1 cellular context compared by ENCODE assay signal in the genomic region with DNA sequence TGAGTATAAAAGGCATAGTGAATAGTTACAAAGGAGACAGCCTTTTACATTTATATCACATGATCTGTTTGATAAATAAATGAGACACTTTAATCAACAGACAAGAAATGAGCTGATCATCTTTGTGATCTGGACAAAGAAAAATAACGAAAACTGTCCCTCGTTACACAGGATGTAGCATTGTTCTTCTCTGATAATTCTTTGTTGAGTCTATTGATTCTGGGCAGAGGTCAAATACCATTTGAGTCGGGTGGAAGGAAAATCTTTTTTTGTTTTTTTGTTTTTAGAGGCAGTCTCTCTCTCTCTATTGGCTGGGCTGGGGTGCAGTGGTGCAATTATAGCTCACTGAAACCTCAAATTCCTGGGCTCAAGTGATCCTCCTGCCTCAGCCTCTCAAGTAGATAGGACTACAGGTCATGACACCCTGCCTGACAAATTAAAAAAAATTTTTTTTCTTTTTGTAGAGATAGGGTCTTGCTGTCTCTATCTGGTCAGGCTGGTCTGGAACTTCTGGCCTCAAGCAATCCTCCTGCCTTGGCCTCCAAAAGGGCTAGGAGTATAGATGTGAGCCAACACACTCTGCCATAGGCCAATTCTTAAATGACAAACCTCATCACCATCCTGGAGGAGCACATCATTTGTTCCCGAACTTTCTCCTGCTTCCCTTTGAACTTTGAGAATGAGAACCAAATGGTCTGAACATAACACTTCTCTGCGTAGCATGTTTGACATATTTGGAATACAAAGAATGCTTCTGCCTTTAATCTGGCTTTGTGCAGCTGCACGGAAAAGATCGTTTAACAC.
A peak's percentile ranks its signal among the peaks of the same experiment; 100 is the strongest.
TF ChIP-seq lines count a peak whose summit lies in the region.

No MANE protein-coding gene starts in this region.

TF ChIP-seq in HepG2, 621 proteins besides CTCF, POLR2A, EP300 and RAD21 (continued from another document and continues in another):
- TF ChIP-seq, protein P1, sequence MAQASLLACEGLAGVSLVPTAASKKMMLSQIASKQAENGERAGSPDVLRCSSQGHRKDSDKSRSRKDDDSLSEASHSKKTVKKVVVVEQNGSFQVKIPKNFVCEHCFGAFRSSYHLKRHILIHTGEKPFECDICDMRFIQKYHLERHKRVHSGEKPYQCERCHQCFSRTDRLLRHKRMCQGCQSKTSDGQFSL (CRISPR knock-in tag; IDR thresholded peaks at IDR 0.05), result no peak
- TF ChIP-seq, protein P2, sequence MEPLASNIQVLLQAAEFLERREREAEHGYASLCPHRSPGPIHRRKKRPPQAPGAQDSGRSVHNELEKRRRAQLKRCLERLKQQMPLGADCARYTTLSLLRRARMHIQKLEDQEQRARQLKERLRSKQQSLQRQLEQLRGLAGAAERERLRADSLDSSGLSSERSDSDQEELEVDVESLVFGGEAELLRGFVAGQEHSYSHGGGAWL (CRISPR knock-in tag; IDR thresholded peaks at IDR 0.05), result no peak
- TF ChIP-seq, protein P3, sequence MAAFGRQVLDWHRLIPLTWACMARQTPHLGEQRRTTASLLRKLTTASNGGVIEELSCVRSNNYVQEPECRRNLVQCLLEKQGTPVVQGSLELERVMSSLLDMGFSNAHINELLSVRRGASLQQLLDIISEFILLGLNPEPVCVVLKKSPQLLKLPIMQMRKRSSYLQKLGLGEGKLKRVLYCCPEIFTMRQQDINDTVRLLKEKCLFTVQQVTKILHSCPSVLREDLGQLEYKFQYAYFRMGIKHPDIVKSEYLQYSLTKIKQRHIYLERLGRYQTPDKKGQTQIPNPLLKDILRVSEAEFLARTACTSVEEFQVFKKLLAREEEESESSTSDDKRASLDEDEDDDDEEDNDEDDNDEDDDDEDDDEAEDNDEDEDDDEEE (CRISPR knock-in tag; IDR thresholded peaks at IDR 0.05), result no peak
- TF ChIP-seq HDAC1 (CRISPR knock-in tag; IDR thresholded peaks at IDR 0.05) (no peak), ZNF891 (CRISPR knock-in tag; IDR thresholded peaks at IDR 0.05) (no peak), POGZ (CRISPR knock-in tag; IDR thresholded peaks at IDR 0.05) (peak; percentile 43; the same call in 1 of the 2 replicates), HNF4A (CRISPR knock-in tag; IDR thresholded peaks at IDR 0.05) (no peak), ZNF749 (CRISPR knock-in tag; IDR thresholded peaks at IDR 0.05; ENCODE audit: borderline replicate concordance) (no peak), ZNF354B (CRISPR knock-in tag; IDR thresholded peaks at IDR 0.05) (no peak), SATB2 (CRISPR knock-in tag; IDR thresholded peaks at IDR 0.05) (no peak), ZNF235 (CRISPR knock-in tag; IDR thresholded peaks at IDR 0.05; ENCODE audit: borderline replicate concordance) (no peak), RCOR2 (CRISPR knock-in tag; IDR thresholded peaks at IDR 0.05) (0 out of 2 replicates have a peak, but pooled peaks have one; percentile 34), NR2F2 (IDR thresholded peaks at IDR 0.05; ENCODE audit: borderline replicate concordance, low read depth) (peak; percentile 65; the same call in 1 of the 2 replicates), SRSF4 (IDR thresholded peaks at IDR 0.05; ENCODE audit: low read depth, low read length, poor library complexity, severe bottlenecking) (no peak), TCF7 (IDR thresholded peaks at IDR 0.05; ENCODE audit: low read depth) (no peak), ZFP36L1 (CRISPR knock-in tag; IDR thresholded peaks at IDR 0.05) (no peak), DNMT3B (CRISPR knock-in tag; conservative IDR thresholded peaks at IDR 0.05) (no peak), RELA (CRISPR knock-in tag; IDR thresholded peaks at IDR 0.05) (no peak), NAIF1 (CRISPR knock-in tag; IDR thresholded peaks at IDR 0.05; ENCODE audit: borderline replicate concordance) (no peak), TGIF2 (CRISPR knock-in tag; IDR thresholded peaks at IDR 0.05) (no peak), SOX5 (CRISPR knock-in tag; IDR thresholded peaks at IDR 0.05; ENCODE audit: borderline replicate concordance) (peak; percentile 96), ZNF790 (CRISPR knock-in tag; IDR thresholded peaks at IDR 0.05; ENCODE audit: borderline replicate concordance) (no peak), ZKSCAN8 (CRISPR knock-in tag; IDR thresholded peaks at IDR 0.05; ENCODE audit: borderline replicate concordance) (no peak), TARDBP (CRISPR knock-in tag; IDR thresholded peaks at IDR 0.05) (no peak), MEIS2 (CRISPR knock-in tag; IDR thresholded peaks at IDR 0.05) (no peak), ZBTB7A (CRISPR knock-in tag; IDR thresholded peaks at IDR 0.05) (no peak), MBD4 (IDR thresholded peaks at IDR 0.05; ENCODE audit: borderline replicate concordance, low read length) (no peak), PHF5A (CRISPR knock-in tag; IDR thresholded peaks at IDR 0.05; ENCODE audit: low read depth, unreplicated experiment) (no peak), ZSCAN20 (CRISPR knock-in tag; IDR thresholded peaks at IDR 0.05; ENCODE audit: borderline replicate concordance) (no peak), NR2F1 (CRISPR knock-in tag; IDR thresholded peaks at IDR 0.05) (peak in 1 of 2 experiments; percentile 54; a peak in 1 of 4 replicates), ZNF563 (CRISPR knock-in tag; IDR thresholded peaks at IDR 0.05) (no peak), ATRX (CRISPR knock-in tag; IDR thresholded peaks at IDR 0.05; ENCODE audit: borderline replicate concordance) (no peak), RFX3 (CRISPR knock-in tag; IDR thresholded peaks at IDR 0.05) (no peak), ZNF841 (CRISPR knock-in tag; IDR thresholded peaks at IDR 0.05; ENCODE audit: borderline replicate concordance) (no peak), GATAD2A (CRISPR knock-in tag; IDR thresholded peaks at IDR 0.05) (no peak)
- TF ChIP-seq, protein P4, sequence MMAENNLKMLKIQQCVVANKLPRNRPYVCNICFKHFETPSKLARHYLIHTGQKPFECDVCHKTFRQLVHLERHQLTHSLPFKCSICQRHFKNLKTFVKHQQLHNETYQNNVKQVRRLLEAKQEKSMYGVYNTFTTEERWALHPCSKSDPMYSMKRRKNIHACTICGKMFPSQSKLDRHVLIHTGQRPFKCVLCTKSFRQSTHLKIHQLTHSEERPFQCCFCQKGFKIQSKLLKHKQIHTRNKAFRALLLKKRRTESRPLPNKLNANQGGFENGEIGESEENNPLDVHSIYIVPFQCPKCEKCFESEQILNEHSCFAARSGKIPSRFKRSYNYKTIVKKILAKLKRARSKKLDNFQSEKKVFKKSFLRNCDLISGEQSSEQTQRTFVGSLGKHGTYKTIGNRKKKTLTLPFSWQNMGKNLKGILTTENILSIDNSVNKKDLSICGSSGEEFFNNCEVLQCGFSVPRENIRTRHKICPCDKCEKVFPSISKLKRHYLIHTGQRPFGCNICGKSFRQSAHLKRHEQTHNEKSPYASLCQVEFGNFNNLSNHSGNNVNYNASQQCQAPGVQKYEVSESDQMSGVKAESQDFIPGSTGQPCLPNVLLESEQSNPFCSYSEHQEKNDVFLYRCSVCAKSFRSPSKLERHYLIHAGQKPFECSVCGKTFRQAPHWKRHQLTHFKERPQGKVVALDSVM (CRISPR knock-in tag; IDR thresholded peaks at IDR 0.05), result peak; percentile 64
- TF ChIP-seq, protein P5, sequence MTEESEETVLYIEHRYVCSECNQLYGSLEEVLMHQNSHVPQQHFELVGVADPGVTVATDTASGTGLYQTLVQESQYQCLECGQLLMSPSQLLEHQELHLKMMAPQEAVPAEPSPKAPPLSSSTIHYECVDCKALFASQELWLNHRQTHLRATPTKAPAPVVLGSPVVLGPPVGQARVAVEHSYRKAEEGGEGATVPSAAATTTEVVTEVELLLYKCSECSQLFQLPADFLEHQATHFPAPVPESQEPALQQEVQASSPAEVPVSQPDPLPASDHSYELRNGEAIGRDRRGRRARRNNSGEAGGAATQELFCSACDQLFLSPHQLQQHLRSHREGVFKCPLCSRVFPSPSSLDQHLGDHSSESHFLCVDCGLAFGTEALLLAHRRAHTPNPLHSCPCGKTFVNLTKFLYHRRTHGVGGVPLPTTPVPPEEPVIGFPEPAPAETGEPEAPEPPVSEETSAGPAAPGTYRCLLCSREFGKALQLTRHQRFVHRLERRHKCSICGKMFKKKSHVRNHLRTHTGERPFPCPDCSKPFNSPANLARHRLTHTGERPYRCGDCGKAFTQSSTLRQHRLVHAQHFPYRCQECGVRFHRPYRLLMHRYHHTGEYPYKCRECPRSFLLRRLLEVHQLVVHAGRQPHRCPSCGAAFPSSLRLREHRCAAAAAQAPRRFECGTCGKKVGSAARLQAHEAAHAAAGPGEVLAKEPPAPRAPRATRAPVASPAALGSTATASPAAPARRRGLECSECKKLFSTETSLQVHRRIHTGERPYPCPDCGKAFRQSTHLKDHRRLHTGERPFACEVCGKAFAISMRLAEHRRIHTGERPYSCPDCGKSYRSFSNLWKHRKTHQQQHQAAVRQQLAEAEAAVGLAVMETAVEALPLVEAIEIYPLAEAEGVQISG (CRISPR knock-in tag; IDR thresholded peaks at IDR 0.05), result no peak
- TF ChIP-seq, protein P6, sequence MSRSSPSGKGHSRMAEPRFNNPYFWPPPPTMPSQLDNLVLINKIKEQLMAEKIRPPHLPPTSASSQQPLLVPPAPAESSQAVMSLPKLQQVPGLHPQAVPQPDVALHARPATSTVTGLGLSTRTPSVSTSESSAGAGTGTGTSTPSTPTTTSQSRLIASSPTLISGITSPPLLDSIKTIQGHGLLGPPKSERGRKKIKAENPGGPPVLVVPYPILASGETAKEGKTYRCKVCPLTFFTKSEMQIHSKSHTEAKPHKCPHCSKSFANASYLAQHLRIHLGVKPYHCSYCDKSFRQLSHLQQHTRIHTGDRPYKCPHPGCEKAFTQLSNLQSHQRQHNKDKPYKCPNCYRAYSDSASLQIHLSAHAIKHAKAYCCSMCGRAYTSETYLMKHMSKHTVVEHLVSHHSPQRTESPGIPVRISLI (CRISPR knock-in tag; IDR thresholded peaks at IDR 0.05; ENCODE audit: borderline replicate concordance), result 0 out of 2 replicates have a peak, but pooled peaks have one; percentile 12
- TF ChIP-seq, protein P7, sequence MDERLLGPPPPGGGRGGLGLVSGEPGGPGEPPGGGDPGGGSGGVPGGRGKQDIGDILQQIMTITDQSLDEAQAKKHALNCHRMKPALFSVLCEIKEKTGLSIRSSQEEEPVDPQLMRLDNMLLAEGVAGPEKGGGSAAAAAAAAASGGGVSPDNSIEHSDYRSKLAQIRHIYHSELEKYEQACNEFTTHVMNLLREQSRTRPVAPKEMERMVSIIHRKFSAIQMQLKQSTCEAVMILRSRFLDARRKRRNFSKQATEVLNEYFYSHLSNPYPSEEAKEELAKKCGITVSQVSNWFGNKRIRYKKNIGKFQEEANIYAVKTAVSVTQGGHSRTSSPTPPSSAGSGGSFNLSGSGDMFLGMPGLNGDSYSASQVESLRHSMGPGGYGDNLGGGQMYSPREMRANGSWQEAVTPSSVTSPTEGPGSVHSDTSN (CRISPR knock-in tag; IDR thresholded peaks at IDR 0.05), result no peak
- TF ChIP-seq, protein P8, sequence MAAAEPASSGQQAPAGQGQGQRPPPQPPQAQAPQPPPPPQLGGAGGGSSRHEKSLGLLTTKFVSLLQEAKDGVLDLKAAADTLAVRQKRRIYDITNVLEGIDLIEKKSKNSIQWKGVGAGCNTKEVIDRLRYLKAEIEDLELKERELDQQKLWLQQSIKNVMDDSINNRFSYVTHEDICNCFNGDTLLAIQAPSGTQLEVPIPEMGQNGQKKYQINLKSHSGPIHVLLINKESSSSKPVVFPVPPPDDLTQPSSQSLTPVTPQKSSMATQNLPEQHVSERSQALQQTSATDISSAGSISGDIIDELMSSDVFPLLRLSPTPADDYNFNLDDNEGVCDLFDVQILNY (CRISPR knock-in tag; conservative IDR thresholded peaks at IDR 0.05), result no peak
- TF ChIP-seq, protein P9, sequence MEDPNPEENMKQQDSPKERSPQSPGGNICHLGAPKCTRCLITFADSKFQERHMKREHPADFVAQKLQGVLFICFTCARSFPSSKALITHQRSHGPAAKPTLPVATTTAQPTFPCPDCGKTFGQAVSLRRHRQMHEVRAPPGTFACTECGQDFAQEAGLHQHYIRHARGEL (CRISPR knock-in tag; IDR thresholded peaks at IDR 0.05), result no peak
- TF ChIP-seq, protein P10, sequence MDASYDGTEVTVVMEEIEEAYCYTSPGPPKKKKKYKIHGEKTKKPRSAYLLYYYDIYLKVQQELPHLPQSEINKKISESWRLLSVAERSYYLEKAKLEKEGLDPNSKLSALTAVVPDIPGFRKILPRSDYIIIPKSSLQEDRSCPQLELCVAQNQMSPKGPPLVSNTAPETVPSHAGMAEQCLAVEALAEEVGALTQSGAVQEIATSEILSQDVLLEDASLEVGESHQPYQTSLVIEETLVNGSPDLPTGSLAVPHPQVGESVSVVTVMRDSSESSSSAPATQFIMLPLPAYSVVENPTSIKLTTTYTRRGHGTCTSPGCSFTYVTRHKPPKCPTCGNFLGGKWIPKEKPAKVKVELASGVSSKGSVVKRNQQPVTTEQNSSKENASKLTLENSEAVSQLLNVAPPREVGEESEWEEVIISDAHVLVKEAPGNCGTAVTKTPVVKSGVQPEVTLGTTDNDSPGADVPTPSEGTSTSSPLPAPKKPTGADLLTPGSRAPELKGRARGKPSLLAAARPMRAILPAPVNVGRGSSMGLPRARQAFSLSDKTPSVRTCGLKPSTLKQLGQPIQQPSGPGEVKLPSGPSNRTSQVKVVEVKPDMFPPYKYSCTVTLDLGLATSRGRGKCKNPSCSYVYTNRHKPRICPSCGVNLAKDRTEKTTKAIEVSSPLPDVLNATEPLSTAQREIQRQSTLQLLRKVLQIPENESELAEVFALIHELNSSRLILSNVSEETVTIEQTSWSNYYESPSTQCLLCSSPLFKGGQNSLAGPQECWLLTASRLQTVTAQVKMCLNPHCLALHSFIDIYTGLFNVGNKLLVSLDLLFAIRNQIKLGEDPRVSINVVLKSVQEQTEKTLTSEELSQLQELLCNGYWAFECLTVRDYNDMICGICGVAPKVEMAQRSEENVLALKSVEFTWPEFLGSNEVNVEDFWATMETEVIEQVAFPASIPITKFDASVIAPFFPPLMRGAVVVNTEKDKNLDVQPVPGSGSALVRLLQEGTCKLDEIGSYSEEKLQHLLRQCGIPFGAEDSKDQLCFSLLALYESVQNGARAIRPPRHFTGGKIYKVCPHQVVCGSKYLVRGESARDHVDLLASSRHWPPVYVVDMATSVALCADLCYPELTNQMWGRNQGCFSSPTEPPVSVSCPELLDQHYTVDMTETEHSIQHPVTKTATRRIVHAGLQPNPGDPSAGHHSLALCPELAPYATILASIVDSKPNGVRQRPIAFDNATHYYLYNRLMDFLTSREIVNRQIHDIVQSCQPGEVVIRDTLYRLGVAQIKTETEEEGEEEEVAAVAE (CRISPR knock-in tag; IDR thresholded peaks at IDR 0.05; ENCODE audit: borderline replicate concordance), result no peak
- TF ChIP-seq, protein P11, sequence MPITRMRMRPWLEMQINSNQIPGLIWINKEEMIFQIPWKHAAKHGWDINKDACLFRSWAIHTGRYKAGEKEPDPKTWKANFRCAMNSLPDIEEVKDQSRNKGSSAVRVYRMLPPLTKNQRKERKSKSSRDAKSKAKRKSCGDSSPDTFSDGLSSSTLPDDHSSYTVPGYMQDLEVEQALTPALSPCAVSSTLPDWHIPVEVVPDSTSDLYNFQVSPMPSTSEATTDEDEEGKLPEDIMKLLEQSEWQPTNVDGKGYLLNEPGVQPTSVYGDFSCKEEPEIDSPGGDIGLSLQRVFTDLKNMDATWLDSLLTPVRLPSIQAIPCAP (CRISPR knock-in tag; IDR thresholded peaks at IDR 0.05; ENCODE audit: low read depth), result no peak
